ENCODE assay signal across 12 cellular contexts in genomic region chr9:137705906-137706305, GRCh38.
DNase-seq lines count a peak whose midpoint lies in the region; ATAC-seq and TF ChIP-seq lines count a peak whose summit lies in the region.
"Had no signal": no experiment of that assay in that cellular context is flagged by ENCODE, and none has a peak within 500 bp of the region (broad histone marks: within the 10 kb centered on the region; RNA-seq: fewer than 3 reads in every experiment).

No MANE protein-coding gene starts in this region.

- peak overlapping the region; percentile 15 to 42 for H3K27ac Mint-ChIP-seq in stimulated activated naive CD8-positive, alpha-beta T cell treated with anti-CD3 and anti-CD28 coated beads, Interleukin-15, amount 100 ng/mL, for 72 hours
- peak overlapping the region; percentile 86 for H3K27ac Mint-ChIP-seq in activated B cell treated with CpG ODN at 0.5 μM for 24 hours

- H3K4me1 ChIP-seq in HCT116 (ENCODE audit: control insufficient read depth in 1 of 2, insufficient read depth in 2 of 2, low read length in 2 of 2) (peaks cover 0 to 5% of the 10 kb centered on the region in 2 experiments; a peak in 2 of 4 replicates), adrenal gland (replicated peaks in 1 of 2) (peaks cover 11 to 12% of the 10 kb centered on the region in 2 donors)
- H3K4me1 ChIP-seq: HAP-1 had no signal

- peaks cover 52% of the 10 kb centered on the region for H3K4me1 Mint-ChIP-seq in stimulated activated naive CD8-positive, alpha-beta T cell treated with anti-CD3 and anti-CD28 coated beads, Interleukin-15, amount 100 ng/mL, for 72 hours
- H3K4me1 Mint-ChIP-seq in activated B cell treated with CpG ODN at 0.5 μM for 24 hours, result peaks cover 70% of the 10 kb centered on the region

- POLR2A ChIA-PET in HCT116 (lab: Charles Lee), result no interaction called here
- POLR2A ChIA-PET in activated B cell treated with CpG ODN at 0.5 μM for 24 hours (lab: Charles Lee), result interaction anchor here (0.6 to 1.3 kb wide), 3 partner anchors 9 to 48 kb away, joined by 3 to 6 read pairs (median 5); no protein-coding TSS in a partner anchor

- H3K36me3 ChIP-seq in HCT116 (ENCODE audit: control insufficient read depth in 1 of 2, insufficient read depth in 2 of 2, low read length in 2 of 2) (no peaks in the 10 kb centered on the region), adrenal gland (replicated peaks in 1 of 2) (no peaks in the 10 kb centered on the region)
- H3K36me3 ChIP-seq: HAP-1, thyroid gland had no signal

- H3K4me3 Mint-ChIP-seq in stimulated activated naive CD8-positive, alpha-beta T cell treated with anti-CD3 and anti-CD28 coated beads, Interleukin-15, amount 100 ng/mL, for 72 hours, result peak overlapping the region; percentile 33 to 72
- peak overlapping the region; percentile 67 for H3K4me3 Mint-ChIP-seq in activated B cell treated with CpG ODN at 0.5 μM for 24 hours

- H3K9me2 ChIP-seq in HCT116 (ENCODE audit: insufficient read depth), result no peaks in the 10 kb centered on the region

- H3K27ac ChIP-seq in HCT116 (ENCODE audit: low read depth, low read length), result no peak overlapping the region
- no peak overlapping the region for H3K27ac ChIP-seq in adrenal gland
- H3K27ac ChIP-seq: psoas muscle, thyroid gland had no signal

- no peak for ATAC-seq in stimulated activated naive CD8-positive, alpha-beta T cell treated with anti-CD3 and anti-CD28 coated beads, Interleukin-15, amount 100 ng/mL, for 72 hours
- ATAC-seq in stimulated activated naive CD8-positive, alpha-beta T cell treated with anti-CD3 and anti-CD28 coated beads, Interleukin-15, Interleukin-2, amounts not matched to agents 100 U/mL and 50 U/mL, for 24 hours, result no peak
- ATAC-seq in HCT116 (peak; percentile 36; the same call in 1 of the 2 replicates), activated B cell treated with CpG ODN at 0.5 μM for 24 hours (ENCODE audit: low read depth) (peak; percentile 43)

- no peak overlapping the region for H3K9ac ChIP-seq in HCT116 (ENCODE audit: low read length)

- DNase-seq in stimulated activated naive CD8-positive, alpha-beta T cell treated with anti-CD3 and anti-CD28 coated beads, Interleukin-15, amount 100 ng/mL, for 72 hours, result no peak
- no peak for DNase-seq in stimulated activated naive CD8-positive, alpha-beta T cell treated with anti-CD3 and anti-CD28 coated beads, Interleukin-15, Interleukin-2, amounts not matched to agents 100 U/mL and 50 U/mL, for 24 hours
- DNase-seq in HCT116 (ENCODE audit: low read depth, low spot score), result no peak
- DNase-seq in activated B cell treated with CpG ODN at 0.5 μM for 24 hours, result no peak
- no peak for DNase-seq in DMS 273 (lab: John Stamatoyannopoulos, UW; ENCODE audit: unreplicated experiment)
- DNase-seq in NCI-H69 (lab: John Stamatoyannopoulos, UW), result no peak
- DNase-seq in occipital lobe (lab: John Stamatoyannopoulos, UW), result no peak
- DNase-seq in adrenal gland, result no peak
- DNase-seq: NCI-H1417 treated with DMSO at 0.1 percent for 48 hours, psoas muscle had no signal

- TF ChIP-seq RAD21 in HCT116 (IDR thresholded peaks at IDR 0.05; ENCODE audit: low read depth), result no peak

- H3K9me3 Mint-ChIP-seq in stimulated activated naive CD8-positive, alpha-beta T cell treated with anti-CD3 and anti-CD28 coated beads, Interleukin-15, amount 100 ng/mL, for 72 hours, result peaks cover 15 to 34% of the 10 kb centered on the region in 2 donors
- H3K9me3 Mint-ChIP-seq in activated B cell treated with CpG ODN at 0.5 μM for 24 hours, result peaks cover 10% of the 10 kb centered on the region

- H3K4me3 ChIP-seq in HCT116 (replicated peaks in 1 of 2; ENCODE audit: low read depth in 1 of 2, low read length in 2 of 2), result no peak overlapping the region
- no peak overlapping the region for H3K4me3 ChIP-seq in adrenal gland
- H3K4me3 ChIP-seq: HAP-1, psoas muscle, thyroid gland had no signal

- RAD21 ChIA-PET in HCT116 (lab: Charles Lee; ENCODE audit: low non-redundant PET in 1 of 2, low total read pairs in 2 of 2, uncharacterized antibody in 2 of 2, unreplicated experiment in 2 of 2), result no interaction called here

- peaks cover 9% of the 10 kb centered on the region; the same call in 1 of the 2 replicates for H4K20me1 ChIP-seq in HCT116 (ENCODE audit: insufficient read depth)

- no peak overlapping the region for H3K4me2 ChIP-seq in HCT116 (ENCODE audit: low read length)

- TF ChIP-seq POLR2A in HCT116 (IDR thresholded peaks at IDR 0.05; ENCODE audit: borderline replicate concordance, extremely low read depth, insufficient read depth, insufficient read length) (no peak), adrenal gland (IDR thresholded peaks at IDR 0.05) (no peak)

- H3K79me2 ChIP-seq in HCT116 (ENCODE audit: insufficient read depth, low read length), result peaks cover 87% of the 10 kb centered on the region

- H3K27me3 Mint-ChIP-seq in stimulated activated naive CD8-positive, alpha-beta T cell treated with anti-CD3 and anti-CD28 coated beads, Interleukin-15, amount 100 ng/mL, for 72 hours, result no peaks in the 10 kb centered on the region
- H3K27me3 Mint-ChIP-seq in activated B cell treated with CpG ODN at 0.5 μM for 24 hours, result no peaks in the 10 kb centered on the region

- peaks cover 6% of the 10 kb centered on the region in 2 experiments; a peak in 1 of 4 replicates for H3K9me3 ChIP-seq in HCT116 (ENCODE audit: control insufficient read depth in 1 of 2, insufficient read depth in 1 of 2, low read depth in 1 of 2, low read length in 2 of 2)
- peaks cover 0 to 10% (median 0%) of the 10 kb centered on the region in 3 donors for H3K9me3 ChIP-seq in adrenal gland (replicated peaks in 1 of 3)
- H3K9me3 ChIP-seq: psoas muscle, thyroid gland had no signal

- H2AFZ ChIP-seq in HCT116 (ENCODE audit: low read depth, low read length, poor library complexity, severe bottlenecking), result no peak overlapping the region

- no peak for TF ChIP-seq CTCF in HCT116 (IDR thresholded peaks at IDR 0.05 in 2 of 3, conservative IDR thresholded peaks at IDR 0.05 in 1 of 3; ENCODE audit: borderline replicate concordance in 1 of 3, insufficient read depth in 1 of 3, low read depth in 2 of 3, low read length in 2 of 3)
- TF ChIP-seq CTCF in activated B cell treated with CpG ODN at 0.5 μM for 24 hours (IDR thresholded peaks at IDR 0.05), result no peak
- TF ChIP-seq CTCF in adrenal gland (IDR thresholded peaks at IDR 0.05), result no peak

- H3K27me3 ChIP-seq in HCT116 (ENCODE audit: insufficient read depth, low read length), result no peaks in the 10 kb centered on the region
- H3K27me3 ChIP-seq in adrenal gland, result no peaks in the 10 kb centered on the region
- H3K27me3 ChIP-seq: thyroid gland had no signal

- CTCF ChIA-PET in HCT116 (lab: Charles Lee), result no interaction called here
- CTCF ChIA-PET in activated B cell treated with CpG ODN at 0.5 μM for 24 hours (lab: Charles Lee), result interaction anchor here (2.3 kb wide), 1 partner anchor 10 kb away, joined by 11 read pairs; no protein-coding TSS in a partner anchor

- H3K36me3 Mint-ChIP-seq in activated B cell treated with CpG ODN at 0.5 μM for 24 hours (ENCODE audit: low read depth), result peaks cover 24% of the 10 kb centered on the region

- WGBS in adrenal gland, 4 donors, result 45 to 88% (median 76%) methylated on average over 3 to 10 of the region's 10 CpGs

- BruUV-seq in HCT116 (replicated peaks; lab: Mats Ljungman, UMichigan), result no TSS peak

- intact Hi-C loops in HCT116 (cut with micrococcal nuclease) (loop anchor here (2.0 kb wide), 1 partner anchor 75 kb away; no protein-coding TSS in a partner anchor), activated B cell treated with CpG ODN at 0.5 μM for 24 hours (cut with micrococcal nuclease) (loop anchor here (2.0 to 5.0 kb wide), 2 partner anchors 15 to 34 kb away; no protein-coding TSS in a partner anchor), adrenal gland (cut with DNase I) (no loop called here)

TF ChIP-seq in HCT116, 20 proteins besides CTCF, POLR2A, EP300 and RAD21:
- TF ChIP-seq SIN3A (IDR thresholded peaks at IDR 0.05; ENCODE audit: low read depth) (no peak), EZH2phosphoT487 (IDR thresholded peaks at IDR 0.05; ENCODE audit: borderline replicate concordance) (no peak), CEBPB (IDR thresholded peaks at IDR 0.05; ENCODE audit: low read depth) (no peak), ZNF274 (IDR thresholded peaks at IDR 0.05; ENCODE audit: low read depth, low read length) (no peak), POLR2AphosphoS5 (IDR thresholded peaks at IDR 0.05; ENCODE audit: low read depth, low read length) (no peak), ELF1 (IDR thresholded peaks at IDR 0.05; ENCODE audit: borderline replicate concordance, low read depth) (no peak), CBX3 (IDR thresholded peaks at IDR 0.05; ENCODE audit: low read depth) (no peak), EZH2 (IDR thresholded peaks at IDR 0.05) (no peak), SP1 (IDR thresholded peaks at IDR 0.05; ENCODE audit: low read depth) (no peak), ATF3 (IDR thresholded peaks at IDR 0.05) (no peak), TCF7L2 (IDR thresholded peaks at IDR 0.05; ENCODE audit: borderline replicate concordance, extremely low read depth, insufficient read depth, insufficient read length) (no peak), FOSL1 (IDR thresholded peaks at IDR 0.05; ENCODE audit: low read depth) (no peak)
- TF ChIP-seq, protein P1, sequence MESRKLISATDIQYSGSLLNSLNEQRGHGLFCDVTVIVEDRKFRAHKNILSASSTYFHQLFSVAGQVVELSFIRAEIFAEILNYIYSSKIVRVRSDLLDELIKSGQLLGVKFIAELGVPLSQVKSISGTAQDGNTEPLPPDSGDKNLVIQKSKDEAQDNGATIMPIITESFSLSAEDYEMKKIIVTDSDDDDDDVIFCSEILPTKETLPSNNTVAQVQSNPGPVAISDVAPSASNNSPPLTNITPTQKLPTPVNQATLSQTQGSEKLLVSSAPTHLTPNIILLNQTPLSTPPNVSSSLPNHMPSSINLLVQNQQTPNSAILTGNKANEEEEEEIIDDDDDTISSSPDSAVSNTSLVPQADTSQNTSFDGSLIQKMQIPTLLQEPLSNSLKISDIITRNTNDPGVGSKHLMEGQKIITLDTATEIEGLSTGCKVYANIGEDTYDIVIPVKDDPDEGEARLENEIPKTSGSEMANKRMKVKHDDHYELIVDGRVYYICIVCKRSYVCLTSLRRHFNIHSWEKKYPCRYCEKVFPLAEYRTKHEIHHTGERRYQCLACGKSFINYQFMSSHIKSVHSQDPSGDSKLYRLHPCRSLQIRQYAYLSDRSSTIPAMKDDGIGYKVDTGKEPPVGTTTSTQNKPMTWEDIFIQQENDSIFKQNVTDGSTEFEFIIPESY (IDR thresholded peaks at IDR 0.05; ENCODE audit: extremely low read depth, insufficient replicate concordance, low read length), result no peak
- TF ChIP-seq, protein P2, sequence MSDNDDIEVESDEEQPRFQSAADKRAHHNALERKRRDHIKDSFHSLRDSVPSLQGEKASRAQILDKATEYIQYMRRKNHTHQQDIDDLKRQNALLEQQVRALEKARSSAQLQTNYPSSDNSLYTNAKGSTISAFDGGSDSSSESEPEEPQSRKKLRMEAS (IDR thresholded peaks at IDR 0.05), result no peak

Comparison
In these comparisons a context has a peak if more than half of its experiments do, and no peak if none do; other contexts are left out.
1. ATAC-seq: peak in HCT116 (single experiment) and activated B cell treated with CpG ODN at 0.5 μM for 24 hours (single experiment); none in stimulated activated naive CD8-positive, alpha-beta T cell treated with anti-CD3 and anti-CD28 coated beads, Interleukin-15, amount 100 ng/mL, for 72 hours (single experiment) and stimulated activated naive CD8-positive, alpha-beta T cell treated with anti-CD3 and anti-CD28 coated beads, Interleukin-15, Interleukin-2, amounts not matched to agents 100 U/mL and 50 U/mL, for 24 hours (single experiment).
2. intact Hi-C loops: an anchor here in HCT116 (2.0 kb wide) and activated B cell treated with CpG ODN at 0.5 μM for 24 hours (2.0 to 5.0 kb wide); none called in adrenal gland.